ENCODE assay signal across 18 cellular contexts in genomic region chr5:173806270-173807035, GRCh38.
"Had no signal": no experiment of that assay in that cellular context is flagged by ENCODE, and none has a peak within 500 bp of the region (broad histone marks: within the 10 kb centered on the region; RNA-seq: fewer than 3 reads in every experiment).

No MANE protein-coding gene starts in this region.

- H3K4me1 Mint-ChIP-seq: naive thymus-derived CD8-positive, alpha-beta T cell had no signal

- H3K27ac Mint-ChIP-seq: activated CD8-positive, alpha-beta T cell treated with anti-CD3 and anti-CD28 coated beads for 36 hours; activated T-cell treated with anti-CD3 and anti-CD28 coated beads, Interleukin-2, amount 50 U/mL, for 72 hours; naive thymus-derived CD8-positive, alpha-beta T cell; progenitor cell of endocrine pancreas; stimulated activated memory B cell treated with anti-CD40 and anti-IgM and Interleukin-4, amounts not matched to agents 10 μg/mL and 1 μg/mL and 100 μg/mL, for 72 hours had no signal

- H3K4me3 Mint-ChIP-seq: activated CD8-positive, alpha-beta T cell treated with anti-CD3 and anti-CD28 coated beads for 36 hours; activated T-cell treated with anti-CD3 and anti-CD28 coated beads, Interleukin-2, amount 50 U/mL, for 72 hours; naive thymus-derived CD8-positive, alpha-beta T cell; stimulated activated memory B cell treated with anti-CD40 and anti-IgM and Interleukin-4, amounts not matched to agents 10 μg/mL and 1 μg/mL and 100 μg/mL, for 72 hours had no signal

- H3K36me3 ChIP-seq: cardiac muscle cell, colonic mucosa, gastroesophageal sphincter, spleen, transverse colon had no signal

- H3K27ac ChIP-seq: cardiac muscle cell, colonic mucosa, gastroesophageal sphincter, spleen, transverse colon had no signal

- DNase-seq: activated CD8-positive, alpha-beta memory T cell treated with anti-CD3 and anti-CD28 coated beads, Interleukin-2, amount 50 U/mL, for 4 hours; activated CD8-positive, alpha-beta T cell treated with anti-CD3 and anti-CD28 coated beads for 36 hours; activated naive CD4-positive, alpha-beta T cell; activated T-cell treated with anti-CD3 and anti-CD28 coated beads, Interleukin-2, amount 50 U/mL, for 72 hours; colonic mucosa; effector CD4-positive, alpha-beta T cell; hippocampal formation; kidney glomerular epithelial cell; mucosa of descending colon; naive thymus-derived CD8-positive, alpha-beta T cell; right cardiac atrium; spleen; stimulated activated CD4-positive, alpha-beta T cell treated with anti-CD3 and anti-CD28 coated beads, Interleukin-1b, Interleukin-23, amount 100 ng/mL, for 48 hours; transverse colon had no signal

- H3K27me3 ChIP-seq: cardiac muscle cell, colonic mucosa, gastroesophageal sphincter, spleen, transverse colon had no signal

- H3K9me3 ChIP-seq: colonic mucosa, gastroesophageal sphincter, mucosa of descending colon, transverse colon had no signal

- H3K27me3 Mint-ChIP-seq: activated CD8-positive, alpha-beta T cell treated with anti-CD3 and anti-CD28 coated beads for 36 hours; progenitor cell of endocrine pancreas; stimulated activated memory B cell treated with anti-CD40 and anti-IgM and Interleukin-4, amounts not matched to agents 10 μg/mL and 1 μg/mL and 100 μg/mL, for 72 hours had no signal

- H3K4me3 ChIP-seq: cardiac muscle cell, colonic mucosa, gastroesophageal sphincter, mucosa of descending colon, spleen, transverse colon had no signal

- H3K36me3 Mint-ChIP-seq: naive thymus-derived CD8-positive, alpha-beta T cell had no signal

- H3K4me1 ChIP-seq: colonic mucosa, gastroesophageal sphincter had no signal
